ENCODE assay signal across 9 cellular contexts in genomic region chr1:16904560-16905111, GRCh38. TPM values are rescaled to one million over a fixed set of nuclear protein-coding genes. Genes with fewer than 3 reads are reported as not detected.
DNase-seq lines count a peak whose midpoint lies in the region; ATAC-seq, FAIRE-seq and TF ChIP-seq lines count a peak whose summit lies in the region.
"Had no signal": no experiment of that assay in that cellular context is flagged by ENCODE, and none has a peak within 500 bp of the region (broad histone marks: within the 10 kb centered on the region; RNA-seq: fewer than 3 reads in every experiment).

No MANE protein-coding gene starts in this region.

- peak overlapping the region; percentile 43 to 65 (median 48) for H3K4me3 ChIP-seq in H1 (ENCODE audit: extremely low read depth in 1 of 4, insufficient read depth in 2 of 4, low read depth in 3 of 4, low read length in 4 of 4)

- peak overlapping the region; percentile 93; the same call in 1 of the 2 replicates for H2AFZ ChIP-seq in H1 (ENCODE audit: low read length)

- TF ChIP-seq CTCF in CD14-positive monocyte (IDR thresholded peaks at IDR 0.05) (no peak), H1 (IDR thresholded peaks at IDR 0.05; ENCODE audit: control extremely low read depth in 1 of 3, insufficient read depth in 1 of 3, low read depth in 1 of 3, low read length in 3 of 3) (no peak)

- FAIRE-seq in H1 (lab: Jason Lieb, UNC) = no peak

- H2BK12ac ChIP-seq in H1 (ENCODE audit: low read depth, low read length) = peak overlapping the region; percentile 93

- CTCF ChIA-PET in activated CD4-positive, alpha-beta memory T cell treated with anti-CD3 and anti-CD28 coated beads, Interleukin-2, amount 10 ng/mL, durations not matched to agents 7 days and 5 days (lab: Charles Lee) = interaction anchor here (0.8 to 1.6 kb wide), 7 partner anchors 8 to 284 kb away, joined by 3 to 5 read pairs (median 3); no protein-coding TSS in a partner anchor
- CTCF ChIA-PET in H1 (lab: Charles Lee; ENCODE audit: partially characterized antibody) = interaction anchor here (0.6 to 1.1 kb wide), 4 partner anchors 10 to 141 kb away, joined by 3 read pairs; no protein-coding TSS in a partner anchor

- peak overlapping the region; percentile 100 for H3K18ac ChIP-seq in H1 (ENCODE audit: extremely low read depth, low read length)

- peak overlapping the region; percentile 99 for H3K56ac ChIP-seq in H1 (replicated peaks; ENCODE audit: insufficient read length, low read depth, low read length)

- H3K23ac ChIP-seq in H1 (ENCODE audit: insufficient read length) = no peak overlapping the region

- no peak overlapping the region for H3K4me3 Mint-ChIP-seq in CD14-positive monocyte
- no peak overlapping the region for H3K4me3 Mint-ChIP-seq in activated CD4-positive, alpha-beta memory T cell treated with anti-CD3 and anti-CD28 coated beads, Interleukin-2, amount 10 ng/mL, durations not matched to agents 7 days and 5 days
- H3K4me3 Mint-ChIP-seq: brain had no signal

- peak overlapping the region; percentile 100 for H4K5ac ChIP-seq in H1 (ENCODE audit: insufficient read length, low read depth, low read length)

- intact Hi-C loops in CD14-positive monocyte (cut with micrococcal nuclease) = loop anchor here in 1 of 2 donors (10.0 kb wide), 1 partner anchor 260 kb away; no protein-coding TSS in a partner anchor

- no peak overlapping the region for H3K27ac Mint-ChIP-seq in CD14-positive monocyte
- no peak overlapping the region for H3K27ac Mint-ChIP-seq in activated CD4-positive, alpha-beta memory T cell treated with anti-CD3 and anti-CD28 coated beads, Interleukin-2, amount 10 ng/mL, durations not matched to agents 7 days and 5 days
- H3K27ac Mint-ChIP-seq: brain had no signal

- H3K27me3 ChIP-seq in H1 (replicated peaks in 1 of 4; ENCODE audit: control insufficient read depth in 3 of 4, extremely low read depth in 1 of 4, insufficient read depth in 3 of 4, low read length in 3 of 4) = no peaks in the 10 kb centered on the region

- peaks cover 0 to 3% of the 10 kb centered on the region in 2 experiments; a peak in 1 of 4 replicates for H3K9me3 ChIP-seq in H1 (ENCODE audit: insufficient read depth in 2 of 2, low read depth in 1 of 2, low read length in 1 of 2)

- no peak for TF ChIP-seq EP300 in H1 (IDR thresholded peaks at IDR 0.05; ENCODE audit: borderline replicate concordance in 1 of 2, low read depth in 2 of 2, low read length in 2 of 2)

- H3K14ac ChIP-seq in H1 (ENCODE audit: insufficient read length) = peak overlapping the region; percentile 99

- peak overlapping the region; percentile 100 for H2BK5ac ChIP-seq in H1 (ENCODE audit: low read depth, low read length)

- POLR2A ChIA-PET in activated CD4-positive, alpha-beta memory T cell treated with anti-CD3 and anti-CD28 coated beads, Interleukin-2, amount 10 ng/mL, durations not matched to agents 7 days and 5 days (lab: Charles Lee) = interaction anchor here (0.6 to 4.9 kb wide), 38 partner anchors 8 to 1378 kb away, joined by 3 to 75 read pairs (median 5); partner anchors contain the start of genes CROCC, DNAJC16, NBPF1 and NECAP2
- POLR2A ChIA-PET in H1 (lab: Charles Lee; ENCODE audit: partially characterized antibody) = interaction anchor here (0.7 to 3.2 kb wide), 24 partner anchors 9 to 532 kb away, joined by 3 to 28 read pairs (median 5); partner anchors contain the start of genes CROCC, MFAP2, NBPF1 and RNU1-2

- H3K27ac ChIP-seq in H1 (ENCODE audit: low read depth, low read length) = peak overlapping the region; percentile 100

- H3K36me3 Mint-ChIP-seq in CD14-positive monocyte = no peaks in the 10 kb centered on the region
- peaks cover 4% of the 10 kb centered on the region for H3K36me3 Mint-ChIP-seq in activated CD4-positive, alpha-beta memory T cell treated with anti-CD3 and anti-CD28 coated beads, Interleukin-2, amount 10 ng/mL, durations not matched to agents 7 days and 5 days (ENCODE audit: low read depth)
- H3K36me3 Mint-ChIP-seq: brain had no signal

- H3K4ac ChIP-seq in H1 (replicated peaks; ENCODE audit: insufficient read length, low read depth, low read length) = peak overlapping the region; percentile 100

- H2BK20ac ChIP-seq in H1 (ENCODE audit: low read length) = peak overlapping the region; percentile 100

- H4K91ac ChIP-seq in H1 (replicated peaks; ENCODE audit: insufficient read length, low read length) = peak overlapping the region; percentile 100

- H2AK5ac ChIP-seq in H1 (ENCODE audit: low read depth, low read length) = peak overlapping the region; percentile 99; the same call in 1 of the 2 replicates

- H3K4me1 ChIP-seq in H1 (replicated peaks in 1 of 4; ENCODE audit: control insufficient read depth in 3 of 4, insufficient read depth in 4 of 4, low read length in 3 of 4) = peaks cover 0 to 3% (median 0%) of the 10 kb centered on the region in 4 experiments; a peak in 3 of 7 replicates

- ATAC-seq in GM19463 (IDR thresholded peaks at IDR 0.05; ENCODE audit: unreplicated experiment) = peak; percentile 90

- no peaks in the 10 kb centered on the region for H3K36me3 ChIP-seq in H1 (ENCODE audit: control insufficient read depth in 2 of 4, insufficient read depth in 4 of 4, low read length in 3 of 4)

- peak overlapping the region; percentile 84 to 100 (median 99) for H3K9ac ChIP-seq in H1 (replicated peaks in 1 of 4; ENCODE audit: extremely low read depth in 1 of 4, low read depth in 3 of 4, low read length in 3 of 4)

- no peaks in the 10 kb centered on the region for H3K79me2 ChIP-seq in H1 (ENCODE audit: control insufficient read depth in 1 of 2, insufficient read depth in 2 of 2, low read length in 2 of 2)

- no peak for TF ChIP-seq POLR2A in H1 (IDR thresholded peaks at IDR 0.05; ENCODE audit: control extremely low read depth in 1 of 2, low read depth in 2 of 2, low read length in 2 of 2)

- peak overlapping the region; percentile 81 to 87 for H3K4me2 ChIP-seq in H1 (ENCODE audit: insufficient read depth in 1 of 2, low read depth in 2 of 2, low read length in 2 of 2)

- H3K79me1 ChIP-seq in H1 (ENCODE audit: low read depth, low read length) = no peaks in the 10 kb centered on the region

- H3K4me1 Mint-ChIP-seq in CD14-positive monocyte = peaks cover 22% of the 10 kb centered on the region
- peaks cover 27% of the 10 kb centered on the region for H3K4me1 Mint-ChIP-seq in activated CD4-positive, alpha-beta memory T cell treated with anti-CD3 and anti-CD28 coated beads, Interleukin-2, amount 10 ng/mL, durations not matched to agents 7 days and 5 days

- H3K27me3 Mint-ChIP-seq in CD14-positive monocyte (ENCODE audit: low read depth in 3 of 3) = peaks cover 0 to 6% (median 2%) of the 10 kb centered on the region in 3 donors
- peaks cover 6% of the 10 kb centered on the region for H3K27me3 Mint-ChIP-seq in activated CD4-positive, alpha-beta memory T cell treated with anti-CD3 and anti-CD28 coated beads, Interleukin-2, amount 10 ng/mL, durations not matched to agents 7 days and 5 days

- peaks cover 0 to 3% (median 0%) of the 10 kb centered on the region in 7 donors for H3K9me3 Mint-ChIP-seq in CD14-positive monocyte
- peaks cover 4% of the 10 kb centered on the region for H3K9me3 Mint-ChIP-seq in activated CD4-positive, alpha-beta memory T cell treated with anti-CD3 and anti-CD28 coated beads, Interleukin-2, amount 10 ng/mL, durations not matched to agents 7 days and 5 days

- no peak overlapping the region for H2BK15ac ChIP-seq in H1 (ENCODE audit: low read length)

- H3K23me2 ChIP-seq in H1 (ENCODE audit: low read depth, low read length) = peaks cover 4% of the 10 kb centered on the region; the same call in 1 of the 2 replicates

- DNase-seq in CD14-positive monocyte (ENCODE audit: low spot score) (peak; percentile 100), HK-2 (ENCODE audit: unreplicated experiment) (peak; percentile 94), NCI-H82 treated with DMSO at 0.1 percent for 48 hours (lab: John Stamatoyannopoulos, UW; ENCODE audit: unreplicated experiment) (peak; percentile 100), H1 (ENCODE audit: low read depth in 1 of 2, low spot score in 2 of 2) (peak; percentile 85 to 94), medulla oblongata (ENCODE audit: extremely low spot score) (peak; percentile 100)
- DNase-seq in activated CD4-positive, alpha-beta memory T cell treated with anti-CD3 and anti-CD28 coated beads, Interleukin-2, amount 10 ng/mL, durations not matched to agents 7 days and 5 days = peak; percentile 99
- peak; percentile 98 to 100 (median 99) for DNase-seq in stimulated activated CD4-positive, alpha-beta T cell treated with anti-CD3 and anti-CD28 coated beads, TNF-alpha, amount 100 ng/mL, for 48 hours (ENCODE audit: low read depth in 3 of 3)

- H4K8ac ChIP-seq in H1 (ENCODE audit: extremely low read depth, insufficient read depth, low read length) = peak overlapping the region; percentile 100; the same call in 1 of the 2 replicates

- 2% methylated on average over 27 of the region's 27 CpGs; no CpG with 5 or more reads in 1 of the 2 experiments for WGBS in H1 (ENCODE audit: extremely low coverage in 1 of 2, insufficient coverage in 1 of 2, insufficient read length in 1 of 2, insufficient replicate concordance in 2 of 2, low coverage in 1 of 2, low lambda C conversion rate in 2 of 2, missing lambda C conversion rate in 1 of 2), 2 experiments

- H4K20me1 ChIP-seq in H1 (replicated peaks in 1 of 2; ENCODE audit: control insufficient read depth in 1 of 2, insufficient read depth in 2 of 2, low read length in 2 of 2) = no peaks in the 10 kb centered on the region

- peak overlapping the region; percentile 99 for H2BK120ac ChIP-seq in H1 (replicated peaks; ENCODE audit: low read depth, low read length)

- no peak for TF ChIP-seq RAD21 in H1 (IDR thresholded peaks at IDR 0.05 in 1 of 2, conservative IDR thresholded peaks at IDR 0.05 in 1 of 2; ENCODE audit: low read depth in 2 of 2, low read length in 2 of 2)

RNA-seq across cellular contexts. Expression of gene RNU1-2, which starts 8.9 kb away (rescaled TPM):
- polyA plus RNA-seq in CD14-positive monocyte (not detected), H1 (2011; rRNA removed) (under 0.01 and 145 TPM in 2 replicates)
- 1,000 to 10,000 TPM; 1,570 to 1,691 TPM for total RNA-seq in activated CD4-positive, alpha-beta memory T cell treated with anti-CD3 and anti-CD28 coated beads, Interleukin-2, amount 10 ng/mL, durations not matched to agents 7 days and 5 days
- 1,303 and 1,497 TPM in 2 replicates for total RNA-seq in H1 (2021; fragmentation: NEBNext Ultra II Directional; extraction: Animal tissue kit (Norgen Biotek cat#: 25700))
- under 0.01 TPM for polyA plus RNA-seq in H1 (2011; cell fraction: cytosol; rRNA removed)
- under 0.01 TPM for polyA plus RNA-seq in H1 (2011; cell fraction: nucleus; rRNA removed)
- 20.3 to 94.3 TPM in 2 of 4 replicates, not detected in the others for polyA plus RNA-seq in H1 (2012, experiment 1 of 2)
- not detected for polyA plus RNA-seq in H1 (2012, experiment 2 of 2)
- polyA plus RNA-seq in H1 (2013, experiment 1 of 2) = not detected
- polyA plus RNA-seq in H1 (2013, experiment 2 of 2) = not detected
- 10,411 and 22,262 TPM in 2 replicates for polyA minus RNA-seq in H1 (2011; rRNA and poly(A)+ RNA removed)
- 59,319 TPM for polyA minus RNA-seq in H1 (2011; cell fraction: cytosol; rRNA and poly(A)+ RNA removed)
- polyA minus RNA-seq in H1 (2011; cell fraction: nucleus; rRNA and poly(A)+ RNA removed) = 43,973 TPM

RNA-seq across cellular contexts. Expression of gene CROCC, which starts 17.1 kb away (rescaled TPM):
- polyA plus RNA-seq in CD14-positive monocyte (under 1 TPM; 0.21 to 0.69 TPM), H1 (2011; rRNA removed) (12.1 and 24.9 TPM in 2 replicates)
- total RNA-seq in activated CD4-positive, alpha-beta memory T cell treated with anti-CD3 and anti-CD28 coated beads, Interleukin-2, amount 10 ng/mL, durations not matched to agents 7 days and 5 days = 10 to 100 TPM; 18.3 to 18.8 TPM
- total RNA-seq in H1 (2021; fragmentation: NEBNext Ultra II Directional; extraction: Animal tissue kit (Norgen Biotek cat#: 25700)) = 39.5 and 42.3 TPM in 2 replicates
- 35.6 TPM for polyA plus RNA-seq in H1 (2011; cell fraction: cytosol; rRNA removed)
- polyA plus RNA-seq in H1 (2011; cell fraction: nucleus; rRNA removed) = 147 TPM
- 32.4 to 53.1 TPM (median 44.9 TPM) in 4 replicates for polyA plus RNA-seq in H1 (2012, experiment 1 of 2)
- polyA plus RNA-seq in H1 (2012, experiment 2 of 2) = 16.9 TPM
- 20.0 TPM for polyA plus RNA-seq in H1 (2013, experiment 1 of 2)
- 18.9 TPM for polyA plus RNA-seq in H1 (2013, experiment 2 of 2)
- polyA minus RNA-seq in H1 (2011; rRNA and poly(A)+ RNA removed) = 13.7 and 18.3 TPM in 2 replicates
- polyA minus RNA-seq in H1 (2011; cell fraction: cytosol; rRNA and poly(A)+ RNA removed) = 29.4 TPM
- polyA minus RNA-seq in H1 (2011; cell fraction: nucleus; rRNA and poly(A)+ RNA removed) = 44.5 TPM

Comparison
In these comparisons a context has a peak if more than half of its experiments do, and no peak if none do; other contexts are left out.
1. Peak in every context shown above with its lines: DNase-seq, ATAC-seq, H3K4me3 ChIP-seq and H3K27ac ChIP-seq.